In the genomic region with DNA sequence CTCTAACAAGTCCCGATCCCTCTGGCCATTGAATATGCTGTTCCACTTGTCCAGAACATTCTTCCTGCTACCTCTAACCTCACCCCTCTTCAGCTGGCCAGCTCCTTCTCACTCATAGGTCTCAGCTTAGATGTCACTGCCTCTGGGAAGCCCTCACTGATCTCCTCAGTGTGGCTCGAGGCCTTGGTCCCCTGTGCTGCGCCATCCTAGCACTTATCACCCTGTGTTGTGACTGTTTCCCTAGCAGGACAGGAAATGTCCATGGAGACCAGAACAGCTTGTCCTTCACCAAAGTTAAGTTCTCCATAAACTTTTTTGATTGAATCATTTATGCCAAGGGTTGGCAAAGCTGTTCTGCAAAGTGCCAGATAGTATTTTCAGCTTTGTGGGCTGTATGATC, we compare ENCODE assay signal across 29 cellular contexts. TPM values are rescaled to one million over a fixed set of nuclear protein-coding genes. Genes with fewer than 3 reads are reported as not detected.
"Had no signal": no experiment of that assay in that cellular context is flagged by ENCODE, and none has a peak within 500 bp of the region (broad histone marks: within the 10 kb centered on the region; RNA-seq: fewer than 3 reads in every experiment).

No MANE protein-coding gene starts in this region.

- DNase-seq: activated CD4-positive, alpha-beta T cell treated with anti-CD3 and anti-CD28 coated beads for 36 hours; activated CD4-positive, CD25-positive, alpha-beta regulatory T cell; activated CD8-positive, alpha-beta memory T cell treated with anti-CD3 and anti-CD28 coated beads, Interleukin-2, amount 10 ng/mL, durations not matched to agents 7 days and 5 days; activated CD8-positive, alpha-beta T cell treated with anti-CD3 and anti-CD28 coated beads, Interleukin-2, amount 10 ng/mL, durations not matched to agents 7 days and 5 days; activated naive CD4-positive, alpha-beta T cell; activated T-cell treated with anti-CD3 and anti-CD28 coated beads, Interleukin-2, amount 50 U/mL, for 48 hours; cerebellar nuclear complex; colonic mucosa; dorsolateral prefrontal cortex; effector memory CD4-positive, alpha-beta T cell; erythroblast; gastrocnemius medialis; glutamatergic neuron; islet precursor cell; left ventricle myocardium superior; mucosa of descending colon; nephron progenitor cell; psoas muscle; spleen; stimulated activated naive CD4-positive, alpha-beta T cell; transverse colon had no signal

- ATAC-seq: activated CD4-positive, alpha-beta T cell treated with anti-CD3 and anti-CD28 coated beads for 36 hours; activated CD8-positive, alpha-beta memory T cell treated with anti-CD3 and anti-CD28 coated beads, Interleukin-2, amount 10 ng/mL, durations not matched to agents 7 days and 5 days; activated CD8-positive, alpha-beta T cell treated with anti-CD3 and anti-CD28 coated beads, Interleukin-2, amount 10 ng/mL, durations not matched to agents 7 days and 5 days; gastrocnemius medialis; left ventricle myocardium superior; mucosa of descending colon; psoas muscle had no signal

- H3K9me3 ChIP-seq: colonic mucosa, gastrocnemius medialis, mucosa of descending colon, neutrophil, psoas muscle, spleen, suprapubic skin, transverse colon had no signal

- H3K27ac ChIP-seq: cardiac muscle cell, colonic mucosa, dorsolateral prefrontal cortex, gastrocnemius medialis, neutrophil, psoas muscle, spleen, suprapubic skin, transverse colon had no signal

- H3K27me3 ChIP-seq: colonic mucosa, dorsolateral prefrontal cortex, suprapubic skin, transverse colon had no signal

- H3K4me3 ChIP-seq: cardiac muscle cell, colonic mucosa, dorsolateral prefrontal cortex, gastrocnemius medialis, mucosa of descending colon, psoas muscle, spleen, suprapubic skin, transverse colon had no signal

- H3K36me3 ChIP-seq: cardiac muscle cell, colonic mucosa, gastrocnemius medialis, neutrophil, spleen, suprapubic skin, transverse colon had no signal

RNA-seq across cellular contexts. Expression of a gene that starts 6.4 kb away (rescaled TPM):
- total RNA-seq: activated CD4-positive, alpha-beta T cell treated with anti-CD3 and anti-CD28 coated beads for 36 hours; activated CD8-positive, alpha-beta memory T cell treated with anti-CD3 and anti-CD28 coated beads, Interleukin-2, amount 10 ng/mL, durations not matched to agents 7 days and 5 days; activated CD8-positive, alpha-beta T cell treated with anti-CD3 and anti-CD28 coated beads, Interleukin-2, amount 10 ng/mL, durations not matched to agents 7 days and 5 days; aorta; gastrocnemius medialis; left ventricle myocardium superior; lung microvascular endothelial cell; mesenteric fat pad; myocyte; osteocyte; psoas muscle; spleen had no signal
- polyA plus RNA-seq: cardiac muscle cell had no signal

RNA-seq across cellular contexts. Expression of a gene that starts 44.4 kb away (rescaled TPM):
- total RNA-seq: cardiac muscle cell, gastrocnemius medialis, lung microvascular endothelial cell, myocyte, psoas muscle had no signal
